20 cellular contexts compared by ENCODE assay signal in genomic region chr4:112752510-112752909, GRCh38.
"Had no signal": no experiment of that assay in that cellular context is flagged by ENCODE, and none has a peak within 500 bp of the region (broad histone marks: within the 10 kb centered on the region; RNA-seq: fewer than 3 reads in every experiment).

No MANE protein-coding gene starts in this region.

- H3K4me3 ChIP-seq: coronary artery, heart right ventricle, left ventricle myocardium inferior, lower lobe of right lung, sigmoid colon, skin epidermis, suprapubic skin, thyroid gland had no signal

- H3K9me3 Mint-ChIP-seq: memory B cell; natural killer cell treated with Interleukin-12 subunit alpha and Interleukin-12 subunit beta and Interleukin-15 and Interleukin-18, amount 100 ng/mL, for 72 hours; type B pancreatic cell had no signal

- H3K4me3 Mint-ChIP-seq: memory B cell; natural killer cell treated with Interleukin-12 subunit alpha and Interleukin-12 subunit beta and Interleukin-15 and Interleukin-18, amount 100 ng/mL, for 72 hours; type B pancreatic cell had no signal

- H3K36me3 ChIP-seq: heart right ventricle, left ventricle myocardium inferior, lower lobe of right lung, sigmoid colon, suprapubic skin, thyroid gland had no signal

- H3K9me3 ChIP-seq: heart right ventricle, left ventricle myocardium inferior, lower lobe of right lung, sigmoid colon, suprapubic skin, thyroid gland had no signal

- H3K4me1 Mint-ChIP-seq: memory B cell had no signal

- ATAC-seq: esophagus mucosa, left cardiac atrium, lower lobe of right lung had no signal

- H3K27ac Mint-ChIP-seq: memory B cell; natural killer cell treated with Interleukin-12 subunit alpha and Interleukin-12 subunit beta and Interleukin-15 and Interleukin-18, amount 100 ng/mL, for 72 hours; type B pancreatic cell had no signal

- H3K36me3 Mint-ChIP-seq: memory B cell; natural killer cell treated with Interleukin-12 subunit alpha and Interleukin-12 subunit beta and Interleukin-15 and Interleukin-18, amount 100 ng/mL, for 72 hours; type B pancreatic cell had no signal

- H3K27ac ChIP-seq: coronary artery, heart right ventricle, left ventricle myocardium inferior, lower lobe of right lung, sigmoid colon, skin epidermis, suprapubic skin, thyroid gland had no signal

- H3K27me3 ChIP-seq: heart right ventricle, sigmoid colon, suprapubic skin, thyroid gland had no signal

- H3K4me1 ChIP-seq: lower lobe of right lung, sigmoid colon, suprapubic skin, thyroid gland had no signal

- H3K27me3 Mint-ChIP-seq: type B pancreatic cell had no signal

- DNase-seq: effector CD4-positive, alpha-beta T cell; heart right ventricle; hypothalamus; kidney; left cardiac atrium; left ventricle myocardium inferior; lower lobe of right lung; midbrain; posterior cingulate gyrus; sigmoid colon; stimulated activated CD4-positive, alpha-beta T cell treated with anti-CD3 and anti-CD28 coated beads, Interleukin-2, amount 100 ng/mL, for 24 hours; stimulated activated naive CD4-positive, alpha-beta T cell treated with Interleukin-2 at 50 U/mL for 16 hours; thyroid gland had no signal
